ENCODE assay signal across 8 cellular contexts in genomic region chr15:94206463-94207167, GRCh38. TPM values are rescaled to one million over a fixed set of nuclear protein-coding genes. Genes with fewer than 3 reads are reported as not detected.
A peak's percentile ranks its signal among the peaks of the same experiment; 100 is the strongest.
DNase-seq lines count a peak whose midpoint lies in the region; ATAC-seq, FAIRE-seq and TF ChIP-seq lines count a peak whose summit lies in the region.

No MANE protein-coding gene starts in this region.

- no peak overlapping the region for H3K27ac ChIP-seq in kidney (ENCODE audit: low read depth in 2 of 2, low read length in 2 of 2)

- H3K36me3 ChIP-seq in kidney (ENCODE audit: control insufficient read depth in 1 of 2, insufficient read depth in 2 of 2, low read length in 2 of 2), result no peaks in the 10 kb centered on the region

- no peak for FAIRE-seq in kidney (lab: Jason Lieb, UNC)

- intact Hi-C loops in kidney (cut with DNase I), result no loop called here

- no peak overlapping the region for H3K4me3 ChIP-seq in kidney (ENCODE audit: low read length in 2 of 2)

- no peaks in the 10 kb centered on the region for H3K4me1 ChIP-seq in kidney (ENCODE audit: control insufficient read depth in 1 of 2, insufficient read depth in 1 of 2, low read depth in 1 of 2, low read length in 2 of 2)

- TF ChIP-seq POLR2A in erythroblast (IDR thresholded peaks at IDR 0.05; ENCODE audit: low read length), result peak; percentile 33

- in situ Hi-C loops in SK-MEL-5 (cut with HindIII; ENCODE audit: low pct_unique_long_range_greater_than_20kb, low sequenced_read_pairs), result no loop called here

- TF ChIP-seq CTCF in kidney (IDR thresholded peaks at IDR 0.05; ENCODE audit: borderline replicate concordance, extremely low read depth, insufficient read depth), result no peak

- DNase-seq in stimulated activated CD4-positive, alpha-beta T cell treated with anti-CD3 and anti-CD28 coated beads, Interleukin-15, amount 100 ng/mL, for 24 hours, result peak; percentile 52
- DNase-seq in stimulated activated CD4-positive, alpha-beta T cell treated with anti-CD3 and anti-CD28 coated beads, Interleukin-4, amount 100 ng/mL, for 4 hours, result no peak
- DNase-seq in SK-MEL-5 (ENCODE audit: low read depth, low spot score) (peak; percentile 4), erythroblast (lab: John Stamatoyannopoulos, UW) (peak in 1 of 2 experiments; percentile 3), NCI-H1436 (lab: John Stamatoyannopoulos, UW) (no peak), Ammon's horn (ENCODE audit: low spot score) (no peak), kidney (no peak)

- H3K9me3 ChIP-seq in kidney (ENCODE audit: control insufficient read depth in 1 of 2, low read length in 2 of 2), result no peaks in the 10 kb centered on the region

- no peak for ATAC-seq in GM21723 (IDR thresholded peaks at IDR 0.05; ENCODE audit: unreplicated experiment)

- no peak overlapping the region for H3K9ac ChIP-seq in kidney (ENCODE audit: low read length in 2 of 2)

RNA-seq across cellular contexts. Expression of gene MCTP2, which starts 24.7 kb away (rescaled TPM):
- 18.3 and 20.5 TPM in 2 replicates for total RNA-seq in SK-MEL-5 (2014; rRNA removed; shearing (Covaris generic))
- 14.2 and 14.5 TPM in 2 replicates for polyA plus RNA-seq in SK-MEL-5 (2015; cell fraction: cytosol; rRNA removed)
- polyA plus RNA-seq in SK-MEL-5 (2015; cell fraction: nucleus; rRNA removed), result 30.1 and 30.3 TPM in 2 replicates
- total RNA-seq in kidney, result 21.1 TPM
- 1.2 TPM for polyA plus RNA-seq in kidney (ENCODE audit: insufficient read depth, low read depth, low replicate concordance)

Comparison
In these comparisons a context has a peak if more than half of its experiments do, and no peak if none do; other contexts are left out.
1. DNase-seq: peak in stimulated activated CD4-positive, alpha-beta T cell treated with anti-CD3 and anti-CD28 coated beads, Interleukin-15, amount 100 ng/mL, for 24 hours (single experiment) and SK-MEL-5 (single experiment); none in stimulated activated CD4-positive, alpha-beta T cell treated with anti-CD3 and anti-CD28 coated beads, Interleukin-4, amount 100 ng/mL, for 4 hours (0 of 2), NCI-H1436 (single experiment), Ammon's horn (single experiment) and kidney (single experiment).